Comparison of ENCODE assay signal across 1 cellular context in genomic region chr2:6883448-6884122, GRCh38.
A peak's percentile ranks its signal among the peaks of the same experiment; 100 is the strongest.
TF ChIP-seq lines count a peak whose summit lies in the region.

No MANE protein-coding gene starts in this region.

TF ChIP-seq in K562, 482 proteins besides CTCF, POLR2A, EP300 and RAD21 (continued from another document and continues in another):
- no peak for TF ChIP-seq MGA (IDR thresholded peaks at IDR 0.05)
- no peak for TF ChIP-seq RBBP5 (IDR thresholded peaks at IDR 0.05; ENCODE audit: borderline replicate concordance, insufficient read depth, low read length, poor library complexity, severe bottlenecking)
- no peak for TF ChIP-seq ZNF354B (CRISPR knock-in tag; IDR thresholded peaks at IDR 0.05)
- no peak for TF ChIP-seq LARP7 (IDR thresholded peaks at IDR 0.05)
- no peak for TF ChIP-seq MTA3 (IDR thresholded peaks at IDR 0.05; ENCODE audit: borderline replicate concordance)
- TF ChIP-seq FOXJ2 (tag; IDR thresholded peaks at IDR 0.05) = no peak
- no peak for TF ChIP-seq RBM39 (optimal IDR thresholded peaks at IDR 0.05; ENCODE audit: low read depth, low read length)
- TF ChIP-seq ZNF695 (CRISPR knock-in tag; IDR thresholded peaks at IDR 0.05) = no peak
- no peak for TF ChIP-seq TRIM24 (IDR thresholded peaks at IDR 0.05)
- TF ChIP-seq ZNF717 (CRISPR knock-in tag; IDR thresholded peaks at IDR 0.05) = no peak
- TF ChIP-seq TEAD4 (IDR thresholded peaks at IDR 0.05; ENCODE audit: low read length) = peak; percentile 85
- no peak for TF ChIP-seq TEAD4 (CRISPR knock-in tag; IDR thresholded peaks at IDR 0.05; ENCODE audit: borderline replicate concordance)
- TF ChIP-seq GATA2 (CRISPR knock-in tag; IDR thresholded peaks at IDR 0.05) = 0 out of 2 replicates have a peak, but pooled peaks have one; percentile 27
- TF ChIP-seq MAFK (IDR thresholded peaks at IDR 0.05; ENCODE audit: low read length) = no peak
- no peak for TF ChIP-seq MEF2D (tag; conservative IDR thresholded peaks at IDR 0.05; ENCODE audit: low read depth)
- peak; percentile 72; the same call in 1 of the 2 replicates for TF ChIP-seq SMARCE1 (IDR thresholded peaks at IDR 0.05)
- peak; percentile 46; the same call in 1 of the 2 replicates for TF ChIP-seq CBFA2T2 (conservative IDR thresholded peaks at IDR 0.05)
- TF ChIP-seq ZBTB33 (CRISPR knock-in tag; IDR thresholded peaks at IDR 0.05) = no peak
- TF ChIP-seq HNRNPK (IDR thresholded peaks at IDR 0.05; ENCODE audit: low read depth, low read length, poor library complexity, severe bottlenecking) = no peak
- no peak for TF ChIP-seq ZNF584 (CRISPR knock-in tag; IDR thresholded peaks at IDR 0.05; ENCODE audit: low read depth)
- 0 out of 4 replicates have a peak, but pooled peaks of 1 of the 2 experiments have one; percentile 39 for TF ChIP-seq HDAC1 (IDR thresholded peaks at IDR 0.05)
- TF ChIP-seq XRCC3 (IDR thresholded peaks at IDR 0.05) = no peak
- peak; percentile 11; the same call in 1 of the 2 replicates for TF ChIP-seq JUND (IDR thresholded peaks at IDR 0.05; ENCODE audit: borderline replicate concordance, low read depth, low read length)
- no peak for TF ChIP-seq JUND (tag; IDR thresholded peaks at IDR 0.05; ENCODE audit: borderline replicate concordance, low read depth, low read length)
- no peak for TF ChIP-seq PHF8 (IDR thresholded peaks at IDR 0.05; ENCODE audit: borderline replicate concordance, low read length)
- no peak for TF ChIP-seq ZNF764 (CRISPR knock-in tag; IDR thresholded peaks at IDR 0.05; ENCODE audit: low read depth)
- TF ChIP-seq ZC3H11A (IDR thresholded peaks at IDR 0.05; ENCODE audit: low read depth, low read length) = no peak
- no peak for TF ChIP-seq ELF2 (CRISPR knock-in tag; IDR thresholded peaks at IDR 0.05)
- no peak for TF ChIP-seq ZFP1 (CRISPR knock-in tag; IDR thresholded peaks at IDR 0.05)
- TF ChIP-seq ZMIZ1 (IDR thresholded peaks at IDR 0.05; ENCODE audit: low read depth in 2 of 2, low read length in 2 of 2) = no peak
- TF ChIP-seq HMGXB4 (CRISPR knock-in tag; IDR thresholded peaks at IDR 0.05) = no peak
- no peak for TF ChIP-seq SREBF1 (IDR thresholded peaks at IDR 0.05; ENCODE audit: borderline replicate concordance, low read depth, low read length)
- TF ChIP-seq ZBTB7A (IDR thresholded peaks at IDR 0.05; ENCODE audit: borderline replicate concordance, control insufficient read depth, low read depth, low read length) = no peak
- TF ChIP-seq ZNF224 (CRISPR knock-in tag; IDR thresholded peaks at IDR 0.05) = no peak
- TF ChIP-seq KLF13 (tag; IDR thresholded peaks at IDR 0.05; ENCODE audit: borderline replicate concordance, low read depth) = no peak
- no peak for TF ChIP-seq ZNF146 (CRISPR knock-in tag; IDR thresholded peaks at IDR 0.05; ENCODE audit: unreplicated experiment)
- TF ChIP-seq NFE2 (IDR thresholded peaks at IDR 0.05; ENCODE audit: low read depth) = no peak
- no peak for TF ChIP-seq XRCC4 (IDR thresholded peaks at IDR 0.05; ENCODE audit: extremely low read depth, insufficient read depth, insufficient read length)
- no peak for TF ChIP-seq ZNF589 (CRISPR knock-in tag; IDR thresholded peaks at IDR 0.05; ENCODE audit: low read depth)
- TF ChIP-seq TCF7L2 (IDR thresholded peaks at IDR 0.05; ENCODE audit: low read depth, low read length) = no peak
- no peak for TF ChIP-seq CHD2 (IDR thresholded peaks at IDR 0.05; ENCODE audit: low read depth, low read length)
- TF ChIP-seq SP2 (IDR thresholded peaks at IDR 0.05; ENCODE audit: extremely low read depth, low read depth, low read length, poor library complexity, severe bottlenecking) = no peak
- TF ChIP-seq RCOR1 (IDR thresholded peaks at IDR 0.05; ENCODE audit: borderline replicate concordance in 1 of 2, low read depth in 2 of 2, low read length in 2 of 2) = peak in 1 of 2 experiments; percentile 91; a peak in 3 of 4 replicates
- TF ChIP-seq MYNN (IDR thresholded peaks at IDR 0.05) = no peak
- no peak for TF ChIP-seq MYNN (CRISPR knock-in tag; IDR thresholded peaks at IDR 0.05)
- no peak for TF ChIP-seq ZNF431 (CRISPR knock-in tag; IDR thresholded peaks at IDR 0.05)
- TF ChIP-seq TCF3 (CRISPR knock-in tag; IDR thresholded peaks at IDR 0.05) = peak; percentile 50; the same call in 1 of the 2 replicates
- TF ChIP-seq CREB3L1 (IDR thresholded peaks at IDR 0.05; ENCODE audit: borderline replicate concordance, low read depth) = no peak
- TF ChIP-seq SP1 (CRISPR knock-in tag; IDR thresholded peaks at IDR 0.05) = no peak
- no peak for TF ChIP-seq RBM15 (IDR thresholded peaks at IDR 0.05; ENCODE audit: insufficient read depth, low read length)
